Comparison of ENCODE assay signal across 8 cellular contexts in the genomic region with DNA sequence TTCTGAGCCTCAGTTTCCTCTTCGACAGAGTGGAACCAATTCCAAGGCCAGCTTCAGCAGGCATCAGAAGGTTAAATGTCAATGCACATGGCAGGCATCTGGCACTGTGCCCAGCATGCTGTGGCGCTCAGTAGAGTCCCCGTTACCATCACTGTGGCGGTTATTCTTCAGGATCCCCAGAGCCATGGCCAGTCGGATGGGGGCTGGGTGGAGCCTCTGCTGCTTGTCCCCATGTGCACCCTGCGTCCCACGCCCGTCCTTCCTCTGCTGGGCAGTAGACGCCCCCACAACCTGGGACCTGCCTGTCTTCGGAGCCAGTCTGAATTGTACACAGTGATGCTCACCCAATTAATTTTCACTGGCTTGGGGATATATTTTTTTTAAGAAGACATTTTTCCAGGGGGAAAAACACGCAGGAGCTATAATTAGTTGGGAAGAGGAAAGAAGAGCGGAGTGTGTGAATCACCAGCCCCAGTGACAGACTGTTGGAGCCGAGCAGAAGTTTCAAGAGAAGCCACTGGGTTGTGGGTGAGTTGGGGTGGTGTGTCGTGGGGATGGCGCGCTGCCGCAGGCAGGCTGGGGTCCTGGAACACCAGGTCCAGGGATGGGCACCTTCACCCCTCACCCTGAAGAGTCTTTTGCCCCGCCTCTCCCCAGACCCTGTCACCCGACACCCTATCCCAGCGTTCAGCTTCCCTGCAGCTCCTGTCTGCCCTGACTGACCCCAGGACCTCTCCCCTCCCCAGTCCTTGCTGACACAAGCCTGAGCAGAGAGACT. TPM values are rescaled to one million over a fixed set of nuclear protein-coding genes. Genes with fewer than 3 reads are reported as not detected.
DNase-seq lines count a peak whose midpoint lies in the region; ATAC-seq and TF ChIP-seq lines count a peak whose summit lies in the region.
"Had no signal": no experiment of that assay in that cellular context is flagged by ENCODE, and none has a peak within 500 bp of the region (broad histone marks: within the 10 kb centered on the region; RNA-seq: fewer than 3 reads in every experiment).

No MANE protein-coding gene starts in this region.

- H3K36me3 ChIP-seq in adrenal gland (replicated peaks in 1 of 2) = no peaks in the 10 kb centered on the region
- no peaks in the 10 kb centered on the region for H3K36me3 ChIP-seq in muscle layer of duodenum (ENCODE audit: control insufficient read depth in 1 of 2, insufficient read depth in 2 of 2, low read length in 2 of 2)

- no peaks in the 10 kb centered on the region for H3K27me3 ChIP-seq in adrenal gland
- no peaks in the 10 kb centered on the region for H3K27me3 ChIP-seq in muscle layer of duodenum (ENCODE audit: low read depth, low read length)

- peak overlapping the region in 3 of 5 donors; percentile 32 to 84 (median 71) for H3K27ac ChIP-seq in adrenal gland
- H3K27ac ChIP-seq in muscle layer of duodenum (ENCODE audit: low read length) = peak overlapping the region; percentile 39

- no peaks in the 10 kb centered on the region for H3K9me3 ChIP-seq in adrenal gland (replicated peaks in 1 of 3)
- H3K9me3 ChIP-seq in muscle layer of duodenum (ENCODE audit: control insufficient read depth in 1 of 2, low read length in 2 of 2) = no peaks in the 10 kb centered on the region

- 40 to 62% (median 58%) methylated on average over 18 to 20 of the region's 20 CpGs for WGBS in adrenal gland, 4 donors

- H3K4me1 ChIP-seq in adrenal gland (replicated peaks in 1 of 2) = peaks cover 17 to 47% of the 10 kb centered on the region in 2 donors
- peaks cover 8 to 24% of the 10 kb centered on the region in 2 donors for H3K4me1 ChIP-seq in muscle layer of duodenum (ENCODE audit: control insufficient read depth in 1 of 2, insufficient read depth in 2 of 2, low read length in 2 of 2)

- H3K4me3 ChIP-seq in adrenal gland (no peak overlapping the region), muscle layer of duodenum (ENCODE audit: low read depth in 1 of 2, low read length in 2 of 2) (no peak overlapping the region)

- DNase-seq in ELR (ENCODE audit: low read depth) = peak; percentile 34
- peak in 4 of 7 donors; percentile 50 to 79 (median 60) for DNase-seq in adrenal gland
- DNase-seq in NCI-H1930 (lab: John Stamatoyannopoulos, UW) = no peak
- DNase-seq in stimulated activated CD4-positive, alpha-beta T cell treated with anti-CD3 and anti-CD28 coated beads, Interleukin-1b, Interleukin-23, amount 100 ng/mL, for 48 hours = no peak
- DNase-seq: effector CD4-positive, alpha-beta T cell; MV-4-11 had no signal

- no peak for TF ChIP-seq POLR2A in adrenal gland (IDR thresholded peaks at IDR 0.05)

- intact Hi-C loops in adrenal gland (cut with DNase I) = no loop called here

- no peak for TF ChIP-seq CTCF in adrenal gland (IDR thresholded peaks at IDR 0.05)

- no peak for ATAC-seq in HG03175 (IDR thresholded peaks at IDR 0.05; ENCODE audit: unreplicated experiment)

RNA-seq across cellular contexts. Expression of a gene that starts 26.8 kb away (rescaled TPM):
- 1,000 to 10,000 TPM; 1,018 to 1,982 (median 1,315) TPM for total RNA-seq in adrenal gland
- polyA plus RNA-seq in adrenal gland = 1,000 to 10,000 TPM in 2 of 3 donors, 100 to 1,000 TPM in 1; 947 to 3,421 (median 2,326) TPM

RNA-seq across cellular contexts. Expression of a gene that starts 33.9 kb away (rescaled TPM):
- total RNA-seq in adrenal gland = 10 to 100 TPM; 11.6 to 35.0 (median 16.5) TPM
- polyA plus RNA-seq in adrenal gland = 10 to 100 TPM in 1 of 3 donors, 1 to 10 TPM in 2; 5.7 to 10.0 (median 7.7) TPM

RNA-seq across cellular contexts. Expression of a gene that starts 39.2 kb away (rescaled TPM):
- 100 to 1,000 TPM in 2 of 8 donors, 10 to 100 TPM in 6; 50.7 to 122 (median 80.0) TPM for total RNA-seq in adrenal gland
- polyA plus RNA-seq in adrenal gland = 10 to 100 TPM; 37.3 to 92.4 (median 49.1) TPM

RNA-seq across cellular contexts. Expression of a gene that starts 47.6 kb away (rescaled TPM):
- 100 to 1,000 TPM in 3 of 8 donors, 10 to 100 TPM in 5; 49.4 to 162 (median 77.1) TPM for total RNA-seq in adrenal gland
- 100 to 1,000 TPM in 2 of 3 donors, 10 to 100 TPM in 1; 30.2 to 140 (median 112) TPM for polyA plus RNA-seq in adrenal gland

RNA-seq across cellular contexts. Expression of a gene that starts 48.7 kb away (rescaled TPM):
- total RNA-seq in adrenal gland = 100 to 1,000 TPM in 6 of 8 donors, 10 to 100 TPM in 2; 49.0 to 177 (median 119) TPM
- 100 to 1,000 TPM in 2 of 3 donors, 10 to 100 TPM in 1; 91.8 to 175 (median 152) TPM for polyA plus RNA-seq in adrenal gland

Comparison
In these comparisons a context has a peak if more than half of its experiments do, and no peak if none do; other contexts are left out.
1. DNase-seq: peak in ELR (single experiment) and adrenal gland (4 of 7); none in NCI-H1930 (0 of 2) and stimulated activated CD4-positive, alpha-beta T cell treated with anti-CD3 and anti-CD28 coated beads, Interleukin-1b, Interleukin-23, amount 100 ng/mL, for 48 hours (single experiment).